ENCODE assay signal across 14 cellular contexts in the genomic region with DNA sequence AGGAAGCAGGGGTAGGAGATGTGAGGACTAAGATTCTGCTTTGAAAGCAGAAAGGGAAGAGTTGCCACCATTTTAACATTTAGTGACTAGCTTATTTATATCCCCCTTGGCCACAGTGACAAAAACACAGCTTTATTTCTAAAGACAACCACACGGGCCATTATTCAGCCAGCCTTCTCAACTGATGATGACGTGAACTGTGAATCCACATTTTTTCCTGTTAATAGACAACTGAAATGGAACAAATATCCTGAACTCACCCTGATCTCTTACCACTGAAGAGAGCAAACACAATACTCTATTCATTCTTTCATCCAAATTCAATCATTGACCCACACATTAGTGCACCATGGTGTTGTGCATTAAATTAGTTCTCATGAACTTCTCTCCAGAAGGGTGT.
"Had no signal": no experiment of that assay in that cellular context is flagged by ENCODE, and none has a peak within 500 bp of the region (broad histone marks: within the 10 kb centered on the region; RNA-seq: fewer than 3 reads in every experiment).

No MANE protein-coding gene starts in this region.

- H3K4me3 ChIP-seq: gastroesophageal sphincter, right atrium auricular region, stomach, thoracic aorta had no signal

- H3K27me3 ChIP-seq: gastroesophageal sphincter, right atrium auricular region, stomach had no signal

- DNase-seq: activated CD4-positive, CD25-positive, alpha-beta regulatory T cell; activated CD8-positive, alpha-beta memory T cell treated with anti-CD3 and anti-CD28 coated beads, Interleukin-2, amount 10 ng/mL, durations not matched to agents 7 days and 5 days; activated gamma-delta T cell treated with Interleukin-2 at 50 U/mL for 16 hours; activated T-cell treated with anti-CD3 and anti-CD28 coated beads, Interleukin-2, amount 50 U/mL, for 48 hours; central memory CD4-positive, alpha-beta T cell; effector memory CD4-positive, alpha-beta T cell; left cardiac atrium; posterior cingulate gyrus; small intestine; stomach; T-helper 17 cell had no signal

- H3K4me3 Mint-ChIP-seq: activated CD8-positive, alpha-beta memory T cell treated with anti-CD3 and anti-CD28 coated beads, Interleukin-2, amount 10 ng/mL, durations not matched to agents 7 days and 5 days; T-helper 17 cell had no signal

- H3K36me3 ChIP-seq: gastroesophageal sphincter, right atrium auricular region, stomach, thoracic aorta had no signal

- H3K27me3 Mint-ChIP-seq: activated CD8-positive, alpha-beta memory T cell treated with anti-CD3 and anti-CD28 coated beads, Interleukin-2, amount 10 ng/mL, durations not matched to agents 7 days and 5 days; T-helper 17 cell had no signal

- H3K36me3 Mint-ChIP-seq: activated CD8-positive, alpha-beta memory T cell treated with anti-CD3 and anti-CD28 coated beads, Interleukin-2, amount 10 ng/mL, durations not matched to agents 7 days and 5 days had no signal

- H3K27ac ChIP-seq: gastroesophageal sphincter, right atrium auricular region, stomach, thoracic aorta had no signal

- H3K27ac Mint-ChIP-seq: activated CD8-positive, alpha-beta memory T cell treated with anti-CD3 and anti-CD28 coated beads, Interleukin-2, amount 10 ng/mL, durations not matched to agents 7 days and 5 days; T-helper 17 cell had no signal

- H3K9me3 ChIP-seq: gastroesophageal sphincter, right atrium auricular region, stomach, thoracic aorta had no signal

- ATAC-seq: activated CD8-positive, alpha-beta memory T cell treated with anti-CD3 and anti-CD28 coated beads, Interleukin-2, amount 10 ng/mL, durations not matched to agents 7 days and 5 days; gastroesophageal sphincter; left cardiac atrium; T-helper 17 cell had no signal
